In genomic region chr3:173463250-173463649, GRCh38 we compare ENCODE assay signal across 3 cellular contexts.
"Had no signal": no experiment of that assay in that cellular context is flagged by ENCODE, and none has a peak within 500 bp of the region (broad histone marks: within the 10 kb centered on the region; RNA-seq: fewer than 3 reads in every experiment).

No MANE protein-coding gene starts in this region.

- DNase-seq: GDM1, GF-D8 had no signal

- H3K4me3 ChIP-seq: GM12878 had no signal

- ATAC-seq: GM12878 had no signal
